In the genomic region with DNA sequence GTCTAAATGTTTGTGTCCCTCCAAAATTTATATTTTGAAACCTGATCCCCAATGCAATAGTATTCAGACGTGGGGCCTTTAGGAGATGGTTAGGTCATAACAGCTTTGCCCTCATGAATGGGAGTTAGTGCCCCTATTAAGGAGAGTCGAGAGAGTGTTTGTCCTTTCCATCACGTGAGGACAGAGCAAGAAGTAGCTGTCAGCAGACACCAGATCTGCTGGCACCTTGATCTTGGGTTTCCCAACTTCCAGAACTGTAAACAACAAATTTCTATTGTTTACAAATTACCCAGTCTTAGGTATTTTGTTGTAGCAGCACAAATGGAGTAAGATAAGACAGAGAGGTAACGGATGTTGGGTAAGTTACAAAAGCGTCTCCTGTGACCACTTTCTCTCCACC, we compare ENCODE assay signal across 18 cellular contexts. TPM values are rescaled to one million over a fixed set of nuclear protein-coding genes. Genes with fewer than 3 reads are reported as not detected.
DNase-seq lines count a peak whose midpoint lies in the region; ATAC-seq, FAIRE-seq and TF ChIP-seq lines count a peak whose summit lies in the region.
"Had no signal": no experiment of that assay in that cellular context is flagged by ENCODE, and none has a peak within 500 bp of the region (broad histone marks: within the 10 kb centered on the region; RNA-seq: fewer than 3 reads in every experiment).

No MANE protein-coding gene starts in this region.

- H3K4me1 ChIP-seq in HEK293 (ENCODE audit: control insufficient read depth, insufficient read depth, low read length) (peaks cover 7% of the 10 kb centered on the region), H1 (replicated peaks in 1 of 4; ENCODE audit: control insufficient read depth in 3 of 4, insufficient read depth in 4 of 4, low read length in 3 of 4) (peaks cover 6 to 16% (median 10%) of the 10 kb centered on the region in 4 experiments; a peak in 6 of 7 replicates), mesendoderm (ENCODE audit: control insufficient read depth, low read depth, low read length) (peaks cover 13% of the 10 kb centered on the region)

- POLR2A ChIA-PET in HEK293 (lab: Yijun Ruan, JAX): interaction anchor here (1.1 kb wide), 1 partner anchor 146 kb away, joined by 3 read pairs; no protein-coding TSS in a partner anchor
- POLR2A ChIA-PET in H1 (lab: Charles Lee; ENCODE audit: partially characterized antibody): interaction anchor here (0.6 to 2.1 kb wide), 4 partner anchors 13 to 610 kb away, joined by 3 to 5 read pairs (median 3); no protein-coding TSS in a partner anchor

- H3K36me3 ChIP-seq in HEK293 (ENCODE audit: control insufficient read depth in 2 of 2, insufficient read depth in 1 of 2, low read length in 2 of 2) (no peaks in the 10 kb centered on the region), H1 (ENCODE audit: control insufficient read depth in 2 of 4, insufficient read depth in 4 of 4, low read length in 3 of 4) (no peaks in the 10 kb centered on the region), mesendoderm (ENCODE audit: control insufficient read depth, insufficient read depth, low read length) (no peaks in the 10 kb centered on the region)
- H3K36me3 ChIP-seq: BLaER1 treated with 17β-estradiol and CSF1 and Interleukin-3, amounts not matched to agents 10 nM and 100 nM had no signal

- no peak overlapping the region for H2AFZ ChIP-seq in H1 (ENCODE audit: low read length)
- H2AFZ ChIP-seq: GM23248 had no signal

- H2BK20ac ChIP-seq in H1 (ENCODE audit: low read length): 0 out of 2 replicates have a peak overlapping the region, but pooled peaks have one; percentile 28

- no peak overlapping the region for H3K23ac ChIP-seq in H1 (ENCODE audit: insufficient read length)
- H3K23ac ChIP-seq in mesendoderm (ENCODE audit: low read length): no peak overlapping the region

- H3K4me3 ChIP-seq in HEK293 (ENCODE audit: low read depth, low read length): no peak overlapping the region
- H3K4me3 ChIP-seq in H1 (ENCODE audit: extremely low read depth in 1 of 4, insufficient read depth in 2 of 4, low read depth in 3 of 4, low read length in 4 of 4): no peak overlapping the region
- no peak overlapping the region for H3K4me3 ChIP-seq in mesendoderm (ENCODE audit: low read length)
- H3K4me3 ChIP-seq: BLaER1 treated with 17β-estradiol and CSF1 and Interleukin-3, amounts not matched to agents 10 nM and 100 nM; GM23248 had no signal

- no peaks in the 10 kb centered on the region for H4K20me1 ChIP-seq in H1 (replicated peaks in 1 of 2; ENCODE audit: control insufficient read depth in 1 of 2, insufficient read depth in 2 of 2, low read length in 2 of 2)
- H4K20me1 ChIP-seq: BLaER1 treated with 17β-estradiol and CSF1 and Interleukin-3, amounts not matched to agents 10 nM and 100 nM had no signal

- H4K91ac ChIP-seq in H1 (replicated peaks; ENCODE audit: insufficient read length, low read length): no peak overlapping the region

- ATAC-seq in Right ventricle myocardium inferior: no peak
- ATAC-seq: CD8-positive, alpha-beta T cell; HCT116 had no signal

- H4K8ac ChIP-seq in H1 (ENCODE audit: extremely low read depth, insufficient read depth, low read length): no peak overlapping the region
- H4K8ac ChIP-seq in mesendoderm (ENCODE audit: low read depth, low read length): no peak overlapping the region

- no peak for TF ChIP-seq EP300 in H1 (IDR thresholded peaks at IDR 0.05; ENCODE audit: borderline replicate concordance in 1 of 2, low read depth in 2 of 2, low read length in 2 of 2)

- no peak overlapping the region for H3K18ac ChIP-seq in H1 (ENCODE audit: extremely low read depth, low read length)
- H3K18ac ChIP-seq in mesendoderm (ENCODE audit: low read length): no peak overlapping the region

- TF ChIP-seq RAD21 in H1 (IDR thresholded peaks at IDR 0.05 in 1 of 2, conservative IDR thresholded peaks at IDR 0.05 in 1 of 2; ENCODE audit: low read depth in 2 of 2, low read length in 2 of 2): no peak

- H3K4me2 ChIP-seq in H1 (ENCODE audit: insufficient read depth in 1 of 2, low read depth in 2 of 2, low read length in 2 of 2) (no peak overlapping the region), mesendoderm (ENCODE audit: low read length) (no peak overlapping the region)
- H3K4me2 ChIP-seq: BLaER1 treated with 17β-estradiol and CSF1 and Interleukin-3, amounts not matched to agents 10 nM and 100 nM had no signal

- TF ChIP-seq CTCF in HEK293 (tag by site-specific recombination; IDR thresholded peaks at IDR 0.05): no peak
- TF ChIP-seq CTCF in H1 (IDR thresholded peaks at IDR 0.05; ENCODE audit: control extremely low read depth in 1 of 3, insufficient read depth in 1 of 3, low read depth in 1 of 3, low read length in 3 of 3): no peak

- H2BK15ac ChIP-seq in H1 (ENCODE audit: low read length) (no peak overlapping the region), mesendoderm (replicated peaks; ENCODE audit: low read depth) (no peak overlapping the region)

- H3K9ac ChIP-seq in H1 (replicated peaks in 1 of 4; ENCODE audit: extremely low read depth in 1 of 4, low read depth in 3 of 4, low read length in 3 of 4): no peak overlapping the region
- no peak overlapping the region for H3K9ac ChIP-seq in mesendoderm (ENCODE audit: low read length)
- H3K9ac ChIP-seq: BLaER1 treated with 17β-estradiol and CSF1 and Interleukin-3, amounts not matched to agents 10 nM and 100 nM; GM23248 had no signal

- H3K56ac ChIP-seq in H1 (replicated peaks; ENCODE audit: insufficient read length, low read depth, low read length): no peak overlapping the region
- peak overlapping the region; percentile 15 for H3K56ac ChIP-seq in mesendoderm (ENCODE audit: low read length)

- H3K27ac ChIP-seq in HEK293 (ENCODE audit: extremely low read depth, low read depth, low read length) (no peak overlapping the region), H1 (ENCODE audit: low read depth, low read length) (no peak overlapping the region), mesendoderm (ENCODE audit: low read depth, low read length) (no peak overlapping the region)
- H3K27ac ChIP-seq: BLaER1 treated with 17β-estradiol and CSF1 and Interleukin-3, amounts not matched to agents 10 nM and 100 nM; GM23248 had no signal

- H3K9me3 ChIP-seq in HEK293 (ENCODE audit: control insufficient read depth, insufficient read depth, low read depth, low read length) (no peaks in the 10 kb centered on the region), H1 (ENCODE audit: insufficient read depth in 2 of 2, low read depth in 1 of 2, low read length in 1 of 2) (no peaks in the 10 kb centered on the region; a peak in 1 of 4 replicates)

- no peak for FAIRE-seq in H1 (lab: Jason Lieb, UNC)
- FAIRE-seq: GM12891, GM19239 had no signal

- H2AK5ac ChIP-seq in H1 (ENCODE audit: low read depth, low read length) (no peak overlapping the region), mesendoderm (ENCODE audit: low read length) (no peak overlapping the region)

- H3K23me2 ChIP-seq in H1 (ENCODE audit: low read depth, low read length): no peaks in the 10 kb centered on the region

- H2BK5ac ChIP-seq in H1 (ENCODE audit: low read depth, low read length) (no peak overlapping the region), mesendoderm (ENCODE audit: low read length) (no peak overlapping the region)

- no peak for DNase-seq in H1 (ENCODE audit: low read depth in 1 of 2, low spot score in 2 of 2)
- DNase-seq in mesendoderm: peak; percentile 48
- DNase-seq in globus pallidus (ENCODE audit: low spot score): no peak
- no peak for DNase-seq in NCI-H524 treated with DMSO at 0.1 percent for 48 hours (lab: John Stamatoyannopoulos, UW)
- no peak for DNase-seq in Right ventricle myocardium inferior (ENCODE audit: missing footprints)
- DNase-seq: CD8-positive, alpha-beta T cell; DMS 273 treated with DMSO at 0.1 percent for 48 hours; DMS53; DND-41; EL; GM23248; H7 had no signal

- H4K5ac ChIP-seq in H1 (ENCODE audit: insufficient read length, low read depth, low read length) (no peak overlapping the region), mesendoderm (ENCODE audit: low read length) (no peak overlapping the region)

- H3K79me1 ChIP-seq in H1 (ENCODE audit: low read depth, low read length): no peaks in the 10 kb centered on the region
- H3K79me1 ChIP-seq in mesendoderm (ENCODE audit: low read length): no peaks in the 10 kb centered on the region

- no peak overlapping the region for H3K14ac ChIP-seq in H1 (ENCODE audit: insufficient read length)

- peak overlapping the region; percentile 90; the same call in 1 of the 2 replicates for H2BK12ac ChIP-seq in H1 (ENCODE audit: low read depth, low read length)

- H2BK120ac ChIP-seq in H1 (replicated peaks; ENCODE audit: low read depth, low read length): peak overlapping the region; percentile 7
- H2BK120ac ChIP-seq in mesendoderm (ENCODE audit: low read depth, low read length): no peak overlapping the region

- no peak overlapping the region for H3K4ac ChIP-seq in H1 (replicated peaks; ENCODE audit: insufficient read length, low read depth, low read length)
- H3K4ac ChIP-seq in mesendoderm (ENCODE audit: low read depth, low read length): no peak overlapping the region

- intact Hi-C loops in Right ventricle myocardium inferior (cut with DNase I): no loop called here

- 82% methylated on average over 5 of the region's 5 CpGs; no CpG with 5 or more reads in 1 of the 2 experiments for WGBS in H1 (ENCODE audit: extremely low coverage in 1 of 2, insufficient coverage in 1 of 2, insufficient read length in 1 of 2, insufficient replicate concordance in 2 of 2, low coverage in 1 of 2, low lambda C conversion rate in 2 of 2, missing lambda C conversion rate in 1 of 2), 2 experiments
- WGBS in mesendoderm (ENCODE audit: extremely low coverage, insufficient coverage, low lambda C conversion rate): no CpG with 5 or more reads among the region's 5 CpGs

- no peaks in the 10 kb centered on the region; a peak in 2 of 7 replicates for H3K27me3 ChIP-seq in H1 (replicated peaks in 1 of 4; ENCODE audit: control insufficient read depth in 3 of 4, extremely low read depth in 1 of 4, insufficient read depth in 3 of 4, low read length in 3 of 4)
- H3K27me3 ChIP-seq in mesendoderm (ENCODE audit: insufficient read depth, low read length, poor library complexity): no peaks in the 10 kb centered on the region
- H3K27me3 ChIP-seq: BLaER1 treated with 17β-estradiol and CSF1 and Interleukin-3, amounts not matched to agents 10 nM and 100 nM had no signal

- TF ChIP-seq POLR2A in H1 (IDR thresholded peaks at IDR 0.05; ENCODE audit: control extremely low read depth in 1 of 2, low read depth in 2 of 2, low read length in 2 of 2): no peak

- CTCF ChIA-PET in HEK293 (lab: Yijun Ruan, JAX): interaction anchor here (0.6 to 1.6 kb wide), 9 partner anchors 8 to 148 kb away, joined by 3 to 9 read pairs (median 3); no protein-coding TSS in a partner anchor
- CTCF ChIA-PET in H1 (lab: Charles Lee; ENCODE audit: partially characterized antibody): interaction anchor here (0.7 to 3.7 kb wide), 6 partner anchors 8 to 153 kb away, joined by 3 to 18 read pairs (median 5); partner anchors contain the start of gene FAM50B

- H3K79me2 ChIP-seq in H1 (ENCODE audit: control insufficient read depth in 1 of 2, insufficient read depth in 2 of 2, low read length in 2 of 2) (no peaks in the 10 kb centered on the region; a peak in 1 of 4 replicates), mesendoderm (ENCODE audit: control insufficient read depth, insufficient read depth, low read length) (no peaks in the 10 kb centered on the region)

RNA-seq across cellular contexts. Expression of gene FAM50B, which starts 46.6 kb away (rescaled TPM):
- total RNA-seq in H1 (2021; fragmentation: NEBNext Ultra II Directional; extraction: Animal tissue kit (Norgen Biotek cat#: 25700)): 3.1 and 3.8 TPM in 2 replicates
- 3.2 and 3.6 TPM in 2 replicates for polyA plus RNA-seq in H1 (2011; rRNA removed)
- 5.2 TPM for polyA plus RNA-seq in H1 (2011; cell fraction: cytosol; rRNA removed)
- 3.2 TPM for polyA plus RNA-seq in H1 (2011; cell fraction: nucleus; rRNA removed)
- polyA plus RNA-seq in H1 (2012, experiment 1 of 2): 1.7 to 3.5 TPM (median 2.2 TPM) in 4 replicates
- polyA plus RNA-seq in H1 (2012, experiment 2 of 2): 1.7 TPM
- 1.9 TPM for polyA plus RNA-seq in H1 (2013, experiment 1 of 2)
- 2.2 TPM for polyA plus RNA-seq in H1 (2013, experiment 2 of 2)
- polyA minus RNA-seq in H1 (2011; rRNA and poly(A)+ RNA removed): 1.1 and 1.4 TPM in 2 replicates
- 1.8 TPM for polyA minus RNA-seq in H1 (2011; cell fraction: cytosol; rRNA and poly(A)+ RNA removed)
- 2.0 TPM for polyA minus RNA-seq in H1 (2011; cell fraction: nucleus; rRNA and poly(A)+ RNA removed)
- polyA plus RNA-seq in mesendoderm (2013, experiment 1 of 2): 2.5 TPM
- polyA plus RNA-seq in mesendoderm (2013, experiment 2 of 2): 2.2 TPM
- 26.5 TPM for total RNA-seq in Right ventricle myocardium inferior
- total RNA-seq: G401 had no signal
